ENCODE assay signal across 11 cellular contexts in the genomic region with DNA sequence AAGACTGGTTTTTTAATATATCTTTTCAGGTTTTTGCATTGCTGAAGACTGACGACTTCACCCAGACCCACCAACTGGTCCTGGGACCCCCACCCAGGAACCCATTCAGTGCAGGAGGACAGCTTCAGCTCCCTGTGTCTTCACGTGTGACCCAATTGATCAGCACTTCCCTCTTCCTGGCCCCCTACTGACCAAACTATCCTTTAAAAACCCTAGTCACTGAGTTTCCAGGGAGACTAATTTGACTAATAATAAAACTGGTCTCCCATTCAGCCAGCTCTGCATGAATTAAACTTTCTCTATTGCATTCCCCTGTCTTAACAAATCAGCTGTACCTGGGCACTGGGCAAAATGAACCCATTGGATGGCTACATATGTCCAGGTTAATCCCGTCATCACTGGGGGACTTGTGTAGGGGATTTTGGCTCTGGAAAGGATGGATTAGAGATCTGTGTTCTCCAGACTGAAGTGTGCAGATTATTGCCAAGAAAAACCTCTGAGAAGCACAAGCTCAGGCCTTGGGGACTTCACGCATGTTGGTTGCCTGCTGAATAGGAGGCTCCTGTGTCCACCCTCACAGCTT. TPM values are rescaled to one million over a fixed set of nuclear protein-coding genes. Genes with fewer than 3 reads are reported as not detected.
DNase-seq lines count a peak whose midpoint lies in the region; ATAC-seq and TF ChIP-seq lines count a peak whose summit lies in the region.
"Had no signal": no experiment of that assay in that cellular context is flagged by ENCODE, and none has a peak within 500 bp of the region (broad histone marks: within the 10 kb centered on the region; RNA-seq: fewer than 3 reads in every experiment).

No MANE protein-coding gene starts in this region.

- H4K8ac ChIP-seq in H9 (replicated peaks; ENCODE audit: insufficient read length, low read depth, low read length): no peak overlapping the region

- peak overlapping the region; percentile 14 for H3K4me2 ChIP-seq in H9 (ENCODE audit: insufficient read depth, insufficient read length, low read length)
- H3K4me2 ChIP-seq: A549, BLaER1 had no signal

- H2BK15ac ChIP-seq in H9 (ENCODE audit: low read depth, low read length): no peak overlapping the region

- H3K9me3 ChIP-seq in H9 (ENCODE audit: control insufficient read depth, low read depth, low read length) (no peaks in the 10 kb centered on the region), iPS-20b (ENCODE audit: insufficient read depth, low read depth, low read length) (no peaks in the 10 kb centered on the region)
- no peaks in the 10 kb centered on the region for H3K9me3 ChIP-seq in effector memory CD4-positive, alpha-beta T cell (ENCODE audit: control insufficient read depth, low read length)
- H3K9me3 ChIP-seq: A549, BLaER1 had no signal

- H3K27me3 Mint-ChIP-seq in H9 (ENCODE audit: low read depth): no peaks in the 10 kb centered on the region
- peaks cover 62% of the 10 kb centered on the region for H3K27me3 Mint-ChIP-seq in activated T-cell treated with anti-CD3 and anti-CD28 coated beads, Interleukin-2, amount 50 U/mL, for 72 hours (ENCODE audit: low read depth)

- no peak overlapping the region for H3K23ac ChIP-seq in H9 (ENCODE audit: insufficient read length, low read depth, low read length)

- peaks cover 0 to 5% (median 0%) of the 10 kb centered on the region in 3 experiments; a peak in 1 of 7 replicates for H3K36me3 Mint-ChIP-seq in H9 (ENCODE audit: insufficient read depth in 1 of 3, low read depth in 3 of 3)
- H3K36me3 Mint-ChIP-seq in activated T-cell treated with anti-CD3 and anti-CD28 coated beads, Interleukin-2, amount 50 U/mL, for 72 hours (ENCODE audit: insufficient read depth in 2 of 2): no peaks in the 10 kb centered on the region

- H3K14ac ChIP-seq in H9 (ENCODE audit: insufficient read depth, low read length): no peak overlapping the region

- H3T11ph ChIP-seq in H9 (ENCODE audit: low read length): no peak overlapping the region

- peak overlapping the region; percentile 82 to 85 (median 83); a peak in 6 of 7 replicates for H3K27ac Mint-ChIP-seq in H9
- no peak overlapping the region for H3K27ac Mint-ChIP-seq in activated T-cell treated with anti-CD3 and anti-CD28 coated beads, Interleukin-2, amount 50 U/mL, for 72 hours

- H3K9me3 Mint-ChIP-seq in H9: peaks cover 0 to 2% of the 10 kb centered on the region in 2 experiments; a peak in 3 of 5 replicates
- no peaks in the 10 kb centered on the region for H3K9me3 Mint-ChIP-seq in activated T-cell treated with anti-CD3 and anti-CD28 coated beads, Interleukin-2, amount 50 U/mL, for 72 hours

- peaks cover 12 to 22% of the 10 kb centered on the region in 2 experiments for H3K4me1 Mint-ChIP-seq in H9
- no peaks in the 10 kb centered on the region for H3K4me1 Mint-ChIP-seq in activated T-cell treated with anti-CD3 and anti-CD28 coated beads, Interleukin-2, amount 50 U/mL, for 72 hours (ENCODE audit: low read depth)

- H3K36me3 ChIP-seq in iPS-20b (ENCODE audit: insufficient read depth, low read depth, low read length): no peaks in the 10 kb centered on the region
- no peaks in the 10 kb centered on the region for H3K36me3 ChIP-seq in effector memory CD4-positive, alpha-beta T cell (ENCODE audit: control insufficient read depth, insufficient read depth, low read length)
- H3K36me3 ChIP-seq: BLaER1 had no signal

- H3K56ac ChIP-seq in H9 (ENCODE audit: insufficient read length, low read depth, low read length): no peak overlapping the region

- H3K9ac ChIP-seq in H9 (ENCODE audit: extremely low read depth, insufficient read length, low read length) (no peak overlapping the region), iPS-20b (ENCODE audit: low read depth, low read length) (peak overlapping the region; percentile 8; the same call in 1 of the 2 replicates)
- H3K9ac ChIP-seq: BLaER1 had no signal

- no peaks in the 10 kb centered on the region for H3K79me2 ChIP-seq in H9 (ENCODE audit: insufficient read depth, low read length)

- no peak overlapping the region for H2AK5ac ChIP-seq in H9 (ENCODE audit: insufficient read length, low read length)

- H2BK5ac ChIP-seq in H9 (ENCODE audit: insufficient read length, low read length): no peak overlapping the region

- DNase-seq in H9 (no peak), choroid plexus epithelial cell (ENCODE audit: low read depth) (no peak), NCI-H2196 (lab: John Stamatoyannopoulos, UW; ENCODE audit: unreplicated experiment) (no peak)
- no peak for DNase-seq in activated T-cell treated with anti-CD3 and anti-CD28 coated beads, Interleukin-2, amount 50 U/mL, for 72 hours
- no peak for DNase-seq in effector memory CD4-positive, alpha-beta T cell
- DNase-seq: DMS53, GF-D8 had no signal

- no peaks in the 10 kb centered on the region for H4K20me1 ChIP-seq in H9 (ENCODE audit: control insufficient read depth, insufficient read depth, insufficient read length)
- H4K20me1 ChIP-seq: BLaER1 had no signal

- H2BK20ac ChIP-seq in H9 (ENCODE audit: low read depth, low read length, poor library complexity, severe bottlenecking): no peak overlapping the region

- H4K5ac ChIP-seq in H9 (ENCODE audit: insufficient read length, low read depth, low read length): no peak overlapping the region

- H3K4me3 ChIP-seq in choroid plexus epithelial cell (ENCODE audit: low read depth, low read length) (no peak overlapping the region), iPS-20b (ENCODE audit: low read length) (peak overlapping the region; percentile 14; the same call in 1 of the 2 replicates)
- H3K4me3 ChIP-seq in effector memory CD4-positive, alpha-beta T cell (ENCODE audit: insufficient read depth, low read depth, low read length, poor library complexity, severe bottlenecking): no peak overlapping the region
- H3K4me3 ChIP-seq: A549, BLaER1, K562 had no signal

- H2BK120ac ChIP-seq in H9 (ENCODE audit: low read depth, low read length, poor library complexity, severe bottlenecking): no peak overlapping the region

- no peaks in the 10 kb centered on the region for H3K23me2 ChIP-seq in H9 (ENCODE audit: insufficient read length, low read depth, low read length, poor library complexity, severe bottlenecking)

- no peak overlapping the region for H2BK12ac ChIP-seq in H9 (ENCODE audit: insufficient read length, low read depth, low read length)

- TF ChIP-seq CTCF in H9 (conservative IDR thresholded peaks at IDR 0.05) (peak; percentile 37; the same call in 2 of the 3 replicates), choroid plexus epithelial cell (conservative IDR thresholded peaks at IDR 0.05; ENCODE audit: low read depth, low read length) (peak; percentile 1)

- H3K18ac ChIP-seq in H9 (ENCODE audit: insufficient read length, low read depth, low read length): no peak overlapping the region

- H3K4me3 Mint-ChIP-seq in H9: no peak overlapping the region
- H3K4me3 Mint-ChIP-seq in activated T-cell treated with anti-CD3 and anti-CD28 coated beads, Interleukin-2, amount 50 U/mL, for 72 hours: no peak overlapping the region

- H3K27ac ChIP-seq in H9 (ENCODE audit: insufficient read length, low read depth, low read length): peak overlapping the region; percentile 51
- H3K27ac ChIP-seq in iPS-20b (ENCODE audit: low read length): peak overlapping the region; percentile 23
- H3K27ac ChIP-seq in effector memory CD4-positive, alpha-beta T cell (ENCODE audit: insufficient read depth, low read length, poor library complexity, severe bottlenecking): no peak overlapping the region
- H3K27ac ChIP-seq: A549, BLaER1 had no signal

- H4K91ac ChIP-seq in H9 (ENCODE audit: insufficient read length, low read depth, low read length): no peak overlapping the region

- H3K4me1 ChIP-seq in H9 (ENCODE audit: insufficient read depth, low read length) (peaks cover 8% of the 10 kb centered on the region; the same call in 1 of the 2 replicates), iPS-20b (ENCODE audit: insufficient read depth, low read length) (peaks cover 8% of the 10 kb centered on the region; the same call in 1 of the 2 replicates)
- H3K4me1 ChIP-seq in effector memory CD4-positive, alpha-beta T cell (ENCODE audit: control insufficient read depth, insufficient read depth, low read length, poor library complexity, severe bottlenecking): no peaks in the 10 kb centered on the region
- H3K4me1 ChIP-seq: A549, BLaER1 had no signal

- no peaks in the 10 kb centered on the region for H3K79me1 ChIP-seq in H9 (ENCODE audit: insufficient read depth, low read depth, low read length, poor library complexity, severe bottlenecking)

- WGBS in H9 (ENCODE audit: extremely low coverage, insufficient read length, low lambda C conversion rate): no CpG with 5 or more reads among the region's 4 CpGs

- H2AFZ ChIP-seq in H9 (ENCODE audit: low read length): no peak overlapping the region

- no peak overlapping the region for H3K4ac ChIP-seq in H9 (ENCODE audit: low read depth, low read length)

- H3K27me3 ChIP-seq in H9 (ENCODE audit: insufficient read depth, low read length): no peaks in the 10 kb centered on the region
- no peaks in the 10 kb centered on the region for H3K27me3 ChIP-seq in iPS-20b (ENCODE audit: insufficient read depth, low read length)
- H3K27me3 ChIP-seq in effector memory CD4-positive, alpha-beta T cell (replicated peaks; ENCODE audit: control insufficient read depth, insufficient read depth, low read length, poor library complexity, severe bottlenecking): no peaks in the 10 kb centered on the region
- H3K27me3 ChIP-seq: BLaER1 had no signal

- no peak for ATAC-seq in activated T-cell treated with anti-CD3 and anti-CD28 coated beads, Interleukin-2, amount 50 U/mL, for 72 hours (replicated peaks in 1 of 2)
- ATAC-seq: A549, K562 had no signal

RNA-seq across cellular contexts. Expression of a gene that starts 16.3 kb away (rescaled TPM):
- total RNA-seq in H9 (2021): 25.9 and 26.2 TPM in 2 replicates
- 10 to 100 TPM; 23.1 to 37.4 TPM for total RNA-seq in activated T-cell treated with anti-CD3 and anti-CD28 coated beads, Interleukin-2, amount 50 U/mL, for 72 hours
